Comparison of ENCODE assay signal across 14 cellular contexts in the genomic region with DNA sequence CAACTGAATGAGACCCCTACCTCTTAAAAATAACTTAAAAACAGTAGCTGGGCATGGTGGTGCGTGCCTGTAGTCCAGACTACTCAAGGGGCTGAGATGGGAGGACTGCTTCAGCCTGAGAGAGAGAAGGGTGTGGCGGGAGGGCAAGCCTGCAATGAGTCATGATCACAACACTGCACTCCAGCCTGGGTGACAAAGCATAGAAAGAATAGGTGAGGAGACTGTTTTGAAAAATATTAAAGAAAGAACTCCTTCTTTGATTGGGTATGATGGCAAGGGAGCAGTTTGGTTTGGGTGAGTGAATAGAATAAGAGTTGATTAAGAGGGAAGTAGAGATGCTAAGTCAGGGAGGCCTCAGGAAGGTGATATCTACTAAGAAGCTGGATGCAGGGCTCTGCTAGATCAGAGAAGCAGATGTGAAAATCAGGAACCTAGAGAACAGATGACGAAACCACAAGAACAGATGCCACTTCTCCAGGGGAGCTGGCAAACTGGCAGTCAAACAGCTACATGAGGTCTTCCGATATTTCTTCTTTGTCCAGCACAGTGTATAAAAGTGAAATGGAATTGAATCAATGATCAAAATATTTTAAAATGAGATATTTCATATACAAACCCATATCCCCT.
DNase-seq lines count a peak whose midpoint lies in the region; ATAC-seq and TF ChIP-seq lines count a peak whose summit lies in the region.
"Had no signal": no experiment of that assay in that cellular context is flagged by ENCODE, and none has a peak within 500 bp of the region (broad histone marks: within the 10 kb centered on the region; RNA-seq: fewer than 3 reads in every experiment).

No MANE protein-coding gene starts in this region.

- peak overlapping the region; percentile 11; the same call in 1 of the 2 replicates for H3K27ac ChIP-seq in SJCRH30
- no peak overlapping the region for H3K27ac ChIP-seq in gastroesophageal sphincter

- ATAC-seq in stimulated activated naive B cell treated with anti-CD40 and anti-IgM and Interleukin-4, amounts not matched to agents 10 μg/mL and 1 μg/mL and 100 μg/mL, for 72 hours (replicated peaks) = no peak
- no peak for ATAC-seq in gastroesophageal sphincter
- no peak for ATAC-seq in HG03095 (IDR thresholded peaks at IDR 0.05; ENCODE audit: unreplicated experiment)
- ATAC-seq: activated T-cell treated with anti-CD3 and anti-CD28 coated beads, Interleukin-2, amount 50 U/mL, for 4 hours; naive thymus-derived CD8-positive, alpha-beta T cell had no signal

- 80 to 90% methylated on average over 3 to 4 of the region's 4 CpGs for WGBS in gastroesophageal sphincter (ENCODE audit: low coverage in 1 of 2), 2 donors

- TF ChIP-seq POLR2A in gastroesophageal sphincter (IDR thresholded peaks at IDR 0.05) = no peak

- peaks cover 0 to 3% of the 10 kb centered on the region in 2 donors for H3K27me3 Mint-ChIP-seq in stimulated activated naive B cell treated with anti-CD40 and anti-IgM and Interleukin-4, amounts not matched to agents 10 μg/mL and 1 μg/mL and 100 μg/mL, for 72 hours
- H3K27me3 Mint-ChIP-seq: central memory CD8-positive, alpha-beta T cell had no signal

- TF ChIP-seq CTCF in AG10803 (conservative IDR thresholded peaks at IDR 0.05; ENCODE audit: low read length) (no peak), fibroblast of the aortic adventitia (IDR thresholded peaks at IDR 0.05; ENCODE audit: insufficient read depth, low read length) (no peak), gastroesophageal sphincter (IDR thresholded peaks at IDR 0.05) (no peak)

- no peaks in the 10 kb centered on the region for H3K9me3 ChIP-seq in SJCRH30 (replicated peaks)
- no peaks in the 10 kb centered on the region for H3K9me3 ChIP-seq in gastroesophageal sphincter

- DNase-seq in AG10803 (ENCODE audit: low read depth) (peak; percentile 10), HT1080 (ENCODE audit: low read depth) (peak; percentile 85), SJCRH30 (peak; percentile 23 to 69), fibroblast of the aortic adventitia (ENCODE audit: low read depth) (peak; percentile 27), T-helper 1 cell (no peak)
- DNase-seq in stimulated activated naive B cell treated with anti-CD40 and anti-IgM and Interleukin-4, amounts not matched to agents 10 μg/mL and 1 μg/mL and 100 μg/mL, for 72 hours = no peak
- DNase-seq: activated T-cell treated with anti-CD3 and anti-CD28 coated beads, Interleukin-2, amount 50 U/mL, for 4 hours; hippocampal formation; naive thymus-derived CD8-positive, alpha-beta T cell; NCI-H524 treated with DMSO at 0.1 percent for 48 hours; stimulated activated CD4-positive, alpha-beta T cell treated with anti-CD3 and anti-CD28 coated beads, Interleukin-12 subunit alpha, Interleukin-12 subunit beta, amount 100 ng/mL, for 4 hours had no signal

- H3K36me3 ChIP-seq in SJCRH30 = no peaks in the 10 kb centered on the region
- peaks cover 0 to 16% of the 10 kb centered on the region in 2 donors for H3K36me3 ChIP-seq in gastroesophageal sphincter

- H3K4me1 Mint-ChIP-seq in stimulated activated naive B cell treated with anti-CD40 and anti-IgM and Interleukin-4, amounts not matched to agents 10 μg/mL and 1 μg/mL and 100 μg/mL, for 72 hours = peaks cover 0 to 4% of the 10 kb centered on the region in 2 donors
- H3K4me1 Mint-ChIP-seq: central memory CD8-positive, alpha-beta T cell; naive thymus-derived CD8-positive, alpha-beta T cell had no signal

- H3K4me3 Mint-ChIP-seq in stimulated activated naive B cell treated with anti-CD40 and anti-IgM and Interleukin-4, amounts not matched to agents 10 μg/mL and 1 μg/mL and 100 μg/mL, for 72 hours = no peak overlapping the region
- H3K4me3 Mint-ChIP-seq: activated T-cell treated with anti-CD3 and anti-CD28 coated beads, Interleukin-2, amount 50 U/mL, for 4 hours; central memory CD8-positive, alpha-beta T cell; naive thymus-derived CD8-positive, alpha-beta T cell had no signal

- H3K36me3 Mint-ChIP-seq in stimulated activated naive B cell treated with anti-CD40 and anti-IgM and Interleukin-4, amounts not matched to agents 10 μg/mL and 1 μg/mL and 100 μg/mL, for 72 hours = no peaks in the 10 kb centered on the region
- H3K36me3 Mint-ChIP-seq: naive thymus-derived CD8-positive, alpha-beta T cell had no signal

- H3K27ac Mint-ChIP-seq in stimulated activated naive B cell treated with anti-CD40 and anti-IgM and Interleukin-4, amounts not matched to agents 10 μg/mL and 1 μg/mL and 100 μg/mL, for 72 hours = no peak overlapping the region

- H3K9me3 Mint-ChIP-seq in stimulated activated naive B cell treated with anti-CD40 and anti-IgM and Interleukin-4, amounts not matched to agents 10 μg/mL and 1 μg/mL and 100 μg/mL, for 72 hours = no peaks in the 10 kb centered on the region
- H3K9me3 Mint-ChIP-seq: activated T-cell treated with anti-CD3 and anti-CD28 coated beads, Interleukin-2, amount 50 U/mL, for 4 hours; central memory CD8-positive, alpha-beta T cell had no signal

- H3K27me3 ChIP-seq in SJCRH30 = no peaks in the 10 kb centered on the region
- H3K27me3 ChIP-seq in gastroesophageal sphincter = no peaks in the 10 kb centered on the region

- TF ChIP-seq EP300 in gastroesophageal sphincter (IDR thresholded peaks at IDR 0.05) = no peak

- no peak overlapping the region for H3K4me3 ChIP-seq in AG10803 (ENCODE audit: low read length)
- no peak overlapping the region for H3K4me3 ChIP-seq in SJCRH30
- no peak overlapping the region for H3K4me3 ChIP-seq in fibroblast of the aortic adventitia (ENCODE audit: low read depth, low read length)
- H3K4me3 ChIP-seq in gastroesophageal sphincter = no peak overlapping the region

- H3K4me1 ChIP-seq in SJCRH30 (peaks cover 22% of the 10 kb centered on the region), gastroesophageal sphincter (no peaks in the 10 kb centered on the region)

Comparison
In these comparisons a context has a peak if more than half of its experiments do, and no peak if none do; other contexts are left out.
1. DNase-seq: peak in AG10803 (single experiment), HT1080 (single experiment), SJCRH30 (2 of 2) and fibroblast of the aortic adventitia (single experiment); none in stimulated activated naive B cell treated with anti-CD40 and anti-IgM and Interleukin-4, amounts not matched to agents 10 μg/mL and 1 μg/mL and 100 μg/mL, for 72 hours (single experiment) and T-helper 1 cell (0 of 5).